Comparison of ENCODE assay signal across 5 cellular contexts in genomic region chr2:208138334-208138733, GRCh38. TPM values are rescaled to one million over a fixed set of nuclear protein-coding genes. Genes with fewer than 3 reads are reported as not detected.
"Had no signal": no experiment of that assay in that cellular context is flagged by ENCODE, and none has a peak within 500 bp of the region (broad histone marks: within the 10 kb centered on the region; RNA-seq: fewer than 3 reads in every experiment).

No MANE protein-coding gene starts in this region.

RNA-seq across cellular contexts. Expression of gene CRYGB, which starts 7.6 kb away (rescaled TPM):
- total RNA-seq: H1, H9, HT-29 had no signal
- polyA plus RNA-seq: IgD-negative memory B cell had no signal

RNA-seq across cellular contexts. Expression of gene CRYGC, which starts 8.7 kb away (rescaled TPM):
- total RNA-seq: GM23338, H1, H9, HT-29 had no signal
- polyA plus RNA-seq: GM23338, H1, IgD-negative memory B cell had no signal

RNA-seq across cellular contexts. Expression of gene CRYGD, which starts 14.0 kb away (rescaled TPM):
- total RNA-seq: H9, HT-29 had no signal
- polyA plus RNA-seq: IgD-negative memory B cell had no signal

RNA-seq across cellular contexts. Expression of gene CRYGA, which starts 25.1 kb away (rescaled TPM):
- total RNA-seq: GM23338, H1, H9, HT-29 had no signal
- polyA plus RNA-seq: GM23338, H1, IgD-negative memory B cell had no signal

RNA-seq across cellular contexts. Expression of gene C2orf80, which starts 51.5 kb away (rescaled TPM):
- total RNA-seq: GM23338, H9, HT-29 had no signal
- polyA plus RNA-seq: IgD-negative memory B cell had no signal
